In genomic region chr7:100675581-100676350, GRCh38 we compare ENCODE assay signal across 8 cellular contexts.
A peak's percentile ranks its signal among the peaks of the same experiment; 100 is the strongest.
DNase-seq lines count a peak whose midpoint lies in the region; ATAC-seq and TF ChIP-seq lines count a peak whose summit lies in the region.

No MANE protein-coding gene starts in this region.

- peak overlapping the region; percentile 58 for H3K27ac ChIP-seq in stomach smooth muscle (ENCODE audit: low read length)

- H3K9me3 ChIP-seq in neuron (ENCODE audit: low read length) (no peaks in the 10 kb centered on the region), stomach smooth muscle (ENCODE audit: control insufficient read depth in 2 of 2, low read length in 2 of 2) (no peaks in the 10 kb centered on the region)

- TF ChIP-seq CTCF in foreskin fibroblast (IDR thresholded peaks at IDR 0.05; ENCODE audit: low read depth, low read length), result no peak

- peak; percentile 30 for ATAC-seq in HG03159 (IDR thresholded peaks at IDR 0.05; ENCODE audit: unreplicated experiment)

- no peaks in the 10 kb centered on the region for H3K27me3 ChIP-seq in neuron (ENCODE audit: insufficient read depth, low read length)
- no peaks in the 10 kb centered on the region for H3K27me3 ChIP-seq in stomach smooth muscle (ENCODE audit: control insufficient read depth in 1 of 2, insufficient read depth in 2 of 2, low read length in 2 of 2)

- DNase-seq in NCI-H146 (lab: John Stamatoyannopoulos, UW) (peak; percentile 56), NCI-H146 treated with DMSO at 0.1 percent for 48 hours (lab: John Stamatoyannopoulos, UW; ENCODE audit: unreplicated experiment) (no peak), RKO (ENCODE audit: low spot score) (peak; percentile 90), activated gamma-delta T cell (lab: John Stamatoyannopoulos, UW) (peak; percentile 95), foreskin fibroblast (peak; percentile 63 to 83)

- H3K4me1 ChIP-seq in neuron (ENCODE audit: insufficient read depth, low read length) (peaks cover 6% of the 10 kb centered on the region), stomach smooth muscle (ENCODE audit: control insufficient read depth, insufficient read depth, low read length) (peaks cover 19% of the 10 kb centered on the region)

- H3K36me3 ChIP-seq in neuron (ENCODE audit: insufficient read depth, low read length) (peaks cover 41% of the 10 kb centered on the region), stomach smooth muscle (ENCODE audit: control insufficient read depth in 2 of 2, insufficient read depth in 2 of 2, low read length in 2 of 2) (peaks cover 16 to 18% of the 10 kb centered on the region in 2 donors)

- H3K9ac ChIP-seq in stomach smooth muscle (ENCODE audit: low read length in 2 of 2), result peak overlapping the region; percentile 55 to 57

- no peak overlapping the region for H2AFZ ChIP-seq in neuron (ENCODE audit: low read depth, low read length)

- H3K4me3 ChIP-seq in foreskin fibroblast (ENCODE audit: low read depth in 1 of 2, low read length in 2 of 2), result peak overlapping the region; percentile 79 to 91
- H3K4me3 ChIP-seq in neuron (ENCODE audit: low read length), result peak overlapping the region; percentile 97
- peak overlapping the region; percentile 66 to 89 for H3K4me3 ChIP-seq in stomach smooth muscle (ENCODE audit: low read length in 2 of 2)
